ENCODE assay signal across 8 cellular contexts in genomic region chr9:99906403-99907207, GRCh38. TPM values are rescaled to one million over a fixed set of nuclear protein-coding genes. Genes with fewer than 3 reads are reported as not detected.
DNase-seq lines count a peak whose midpoint lies in the region; ATAC-seq and TF ChIP-seq lines count a peak whose summit lies in the region.

Gene STX17, plus strand, starts transcription at chr9:99906654. Its CDS starts 8,586 bp downstream, at chr9:99915240.

- H3K36me3 Mint-ChIP-seq in T-helper 2 cell treated with Interferon-gamma antibody and Interleukin-4, amounts not matched to agents 5 μg/mL and 100 μg/mL, for 36 hours (ENCODE audit: low read depth): peaks cover 7% of the 10 kb centered on the region

- DNase-seq in NCI-H1105 treated with DMSO at 0.1 percent for 48 hours (lab: John Stamatoyannopoulos, UW) (peak; percentile 69), ascending aorta (ENCODE audit: low spot score in 2 of 2) (peak; percentile 21 to 80), hepatic stellate cell (ENCODE audit: low spot score) (peak; percentile 81), retina (peak; percentile 94), cortex of kidney (lab: John Stamatoyannopoulos, UW) (no peak)
- peak; percentile 77 for DNase-seq in T-helper 2 cell treated with Interferon-gamma antibody and Interleukin-4, amounts not matched to agents 5 μg/mL and 100 μg/mL, for 36 hours (ENCODE audit: low spot score)

- peaks cover 18% of the 10 kb centered on the region for H3K27me3 Mint-ChIP-seq in T-helper 2 cell treated with Interferon-gamma antibody and Interleukin-4, amounts not matched to agents 5 μg/mL and 100 μg/mL, for 36 hours (ENCODE audit: low read depth)

- peak within 1 kb of the TSS; percentile 99 for H3K4me3 Mint-ChIP-seq in T-helper 2 cell treated with Interferon-gamma antibody and Interleukin-4, amounts not matched to agents 5 μg/mL and 100 μg/mL, for 36 hours

- TF ChIP-seq CTCF in GM12875 (IDR thresholded peaks at IDR 0.05; ENCODE audit: borderline replicate concordance, insufficient read depth, low read depth, low read length) (no peak), ascending aorta (IDR thresholded peaks at IDR 0.05) (peak in 2 of 3 experiments; percentile 3 to 6)

- H3K36me3 ChIP-seq in ascending aorta: no peaks in the 10 kb centered on the region

- H3K27ac Mint-ChIP-seq in T-helper 2 cell treated with Interferon-gamma antibody and Interleukin-4, amounts not matched to agents 5 μg/mL and 100 μg/mL, for 36 hours: peak within 1 kb of the TSS; percentile 97

- ATAC-seq in HG02642 (IDR thresholded peaks at IDR 0.05; ENCODE audit: poor library complexity, unreplicated experiment): peak; percentile 87

- H3K27ac ChIP-seq in ascending aorta: peak within 1 kb of the TSS; percentile 91 to 97

- H3K4me1 ChIP-seq in ascending aorta: no peaks in the 10 kb centered on the region

- intact Hi-C loops in ascending aorta (cut with DNase I): loop anchor here (1.0 to 10.0 kb wide), 9 partner anchors 86 to 932 kb away; partner anchors contain the start of genes ALG2, ERP44, INVS and MSANTD3

- peak within 1 kb of the TSS; percentile 99 for H3K4me3 ChIP-seq in GM12875 (ENCODE audit: low read depth, low read length)
- peak within 1 kb of the TSS; percentile 74 to 99 for H3K4me3 ChIP-seq in ascending aorta

- no peaks in the 10 kb centered on the region for H3K9me3 ChIP-seq in ascending aorta

- H3K9me3 Mint-ChIP-seq in T-helper 2 cell treated with Interferon-gamma antibody and Interleukin-4, amounts not matched to agents 5 μg/mL and 100 μg/mL, for 36 hours: no peaks in the 10 kb centered on the region

- H3K27me3 ChIP-seq in ascending aorta: no peaks in the 10 kb centered on the region

- peaks cover 34% of the 10 kb centered on the region for H3K4me1 Mint-ChIP-seq in T-helper 2 cell treated with Interferon-gamma antibody and Interleukin-4, amounts not matched to agents 5 μg/mL and 100 μg/mL, for 36 hours (ENCODE audit: low read depth)

RNA-seq across cellular contexts. Expression of gene STX17, which starts in this region (rescaled TPM):
- total RNA-seq in ascending aorta: 24.9 TPM
